14 cellular contexts compared by ENCODE assay signal in genomic region chr7:147981072-147981813, GRCh38.
DNase-seq lines count a peak whose midpoint lies in the region; ATAC-seq and TF ChIP-seq lines count a peak whose summit lies in the region.
"Had no signal": no experiment of that assay in that cellular context is flagged by ENCODE, and none has a peak within 500 bp of the region (broad histone marks: within the 10 kb centered on the region; RNA-seq: fewer than 3 reads in every experiment).

No MANE protein-coding gene starts in this region.

- ATAC-seq in GM19324 (IDR thresholded peaks at IDR 0.05; ENCODE audit: low FRiP score, unreplicated experiment) = peak; percentile 76
- ATAC-seq in HG02852 (IDR thresholded peaks at IDR 0.05; ENCODE audit: unreplicated experiment) = peak; percentile 88
- peak; percentile 92 for ATAC-seq in HG03558 (IDR thresholded peaks at IDR 0.05; ENCODE audit: extremely low read depth, unreplicated experiment)
- no peak for ATAC-seq in WTC11
- ATAC-seq: naive thymus-derived CD4-positive, alpha-beta T cell; Right ventricle myocardium inferior had no signal

- POLR2A ChIA-PET in GM10248 (lab: Yijun Ruan, JAX) = no interaction called here
- POLR2A ChIA-PET in WTC11 (lab: Charles Lee) = no interaction called here

- peaks cover 30% of the 10 kb centered on the region for H3K4me1 Mint-ChIP-seq in WTC11
- H3K4me1 Mint-ChIP-seq: B cell; naive thymus-derived CD4-positive, alpha-beta T cell had no signal

- DNase-seq in GM10248 (ENCODE audit: extremely low spot score) = peak; percentile 15
- no peak for DNase-seq in activated naive CD4-positive, alpha-beta T cell treated with anti-CD3 and anti-CD28 coated beads, Interleukin-2, amount 50 U/mL, for 16 hours
- no peak for DNase-seq in WTC11 (ENCODE audit: low spot score)
- no peak for DNase-seq in NCI-H82 (lab: John Stamatoyannopoulos, UW)
- DNase-seq in T1000 (lab: John Stamatoyannopoulos, UW) = no peak
- DNase-seq: activated effector memory CD4-positive, alpha-beta T cell treated with Interleukin-2 at 50 U/mL for 16 hours; naive thymus-derived CD4-positive, alpha-beta T cell; NCI-H2171; spleen had no signal

- no peaks in the 10 kb centered on the region for H3K27me3 Mint-ChIP-seq in WTC11 (ENCODE audit: low read depth)
- H3K27me3 Mint-ChIP-seq: B cell had no signal

- CTCF ChIA-PET in GM10248 (lab: Yijun Ruan, JAX) = no interaction called here
- CTCF ChIA-PET in WTC11 (lab: Charles Lee) = no interaction called here

- no peak overlapping the region for H3K4me3 Mint-ChIP-seq in WTC11
- H3K4me3 Mint-ChIP-seq: B cell; naive thymus-derived CD4-positive, alpha-beta T cell had no signal

- peaks cover 12% of the 10 kb centered on the region for H3K36me3 Mint-ChIP-seq in WTC11
- H3K36me3 Mint-ChIP-seq: naive thymus-derived CD4-positive, alpha-beta T cell had no signal

- H3K27ac Mint-ChIP-seq in WTC11 = no peak overlapping the region
- H3K27ac Mint-ChIP-seq: B cell; naive thymus-derived CD4-positive, alpha-beta T cell had no signal

- TF ChIP-seq CTCF in GM10248 (IDR thresholded peaks at IDR 0.05; ENCODE audit: control extremely low read depth, extremely low read depth, low read depth, missing control alignments) (no peak), WTC11 (IDR thresholded peaks at IDR 0.05) (no peak)

- H3K9me3 Mint-ChIP-seq in WTC11 = peaks cover 29% of the 10 kb centered on the region

TF ChIP-seq in WTC11, 78 proteins besides CTCF, POLR2A, EP300 and RAD21:
- TF ChIP-seq ARID4B (CRISPR knock-in tag; IDR thresholded peaks at IDR 0.05; ENCODE audit: borderline replicate concordance) (no peak), SP1 (CRISPR knock-in tag; conservative IDR thresholded peaks at IDR 0.05) (no peak), ZNF138 (CRISPR knock-in tag; conservative IDR thresholded peaks at IDR 0.05) (no peak), ZNF423 (CRISPR knock-in tag; IDR thresholded peaks at IDR 0.05) (no peak), ATF6 (CRISPR knock-in tag; IDR thresholded peaks at IDR 0.05) (no peak)
